23 cellular contexts compared by ENCODE assay signal in genomic region chr2:10395893-10396292, GRCh38. TPM values are rescaled to one million over a fixed set of nuclear protein-coding genes. Genes with fewer than 3 reads are reported as not detected.
A peak's percentile ranks its signal among the peaks of the same experiment; 100 is the strongest.
DNase-seq lines count a peak whose midpoint lies in the region; ATAC-seq and TF ChIP-seq lines count a peak whose summit lies in the region.
"Had no signal": no experiment of that assay in that cellular context is flagged by ENCODE, and none has a peak within 500 bp of the region (broad histone marks: within the 10 kb centered on the region; RNA-seq: fewer than 3 reads in every experiment).

No MANE protein-coding gene starts in this region.

- intact Hi-C loops in MCF 10A (cut with micrococcal nuclease) (no loop called here), breast epithelium (cut with DNase I; ENCODE audit: low total_unique reads) (loop anchor here (5.0 kb wide), 1 partner anchor 656 kb away; no protein-coding TSS in a partner anchor), upper lobe of right lung (cut with DNase I) (no loop called here)
- intact Hi-C loops in naive thymus-derived CD4-positive, alpha-beta T cell (cut with micrococcal nuclease), result no loop called here

- H3K36me3 Mint-ChIP-seq in MCF 10A (ENCODE audit: insufficient read depth, unreplicated experiment) (peaks cover 36% of the 10 kb centered on the region), T-helper 17 cell (ENCODE audit: low read depth) (peaks cover 2% of the 10 kb centered on the region)
- peaks cover 0 to 20% (median 12%) of the 10 kb centered on the region in 5 donors for H3K36me3 Mint-ChIP-seq in naive thymus-derived CD4-positive, alpha-beta T cell

- H3K36me3 ChIP-seq in breast epithelium, result no peaks in the 10 kb centered on the region
- H3K36me3 ChIP-seq in naive thymus-derived CD4-positive, alpha-beta T cell (ENCODE audit: control insufficient read depth in 2 of 3, insufficient read depth in 3 of 3, low read length in 3 of 3), result peaks cover 0 to 38% (median 0%) of the 10 kb centered on the region in 3 experiments
- peaks cover 3% of the 10 kb centered on the region for H3K36me3 ChIP-seq in upper lobe of right lung

- DNase-seq in MCF 10A (ENCODE audit: unreplicated experiment), result no peak
- DNase-seq in breast epithelium (ENCODE audit: low spot score in 2 of 2), result no peak
- DNase-seq in T-helper 17 cell, result no peak
- DNase-seq in naive thymus-derived CD4-positive, alpha-beta T cell, result no peak
- DNase-seq in upper lobe of right lung, result peak; percentile 89
- DNase-seq in GM20000 (ENCODE audit: low spot score), result no peak
- no peak for DNase-seq in mesenteric fat pad (ENCODE audit: low spot score)
- DNase-seq: dermis blood vessel endothelial cell; DMS53; H7; immature natural killer cell; left ventricle myocardium superior; NCI-H2029; NCI-H226; NK-92 treated with Interleukin-12 subunit alpha and Interleukin-12 subunit beta, amount 100 ng/mL, for 24 hours; occipital lobe; stimulated activated CD4-positive, alpha-beta T cell treated with anti-CD3 and anti-CD28 coated beads, Interleukin-4, amount 100 ng/mL, for 4 hours; T-helper 9 cell had no signal

- H3K27ac ChIP-seq in breast epithelium (no peak overlapping the region), upper lobe of right lung (no peak overlapping the region)
- H3K27ac ChIP-seq in naive thymus-derived CD4-positive, alpha-beta T cell (ENCODE audit: low read depth, low read length), result no peak overlapping the region
- H3K27ac ChIP-seq: C4-2B, KMS-11, RWPE1 had no signal

- POLR2A ChIA-PET in MCF 10A (lab: Yijun Ruan, JAX), result no interaction called here
- POLR2A ChIA-PET in naive thymus-derived CD4-positive, alpha-beta T cell (lab: Charles Lee), result no interaction called here

- H3K27ac Mint-ChIP-seq in MCF 10A (ENCODE audit: low read depth, unreplicated experiment) (peak overlapping the region; percentile 4), T-helper 17 cell (peak overlapping the region; percentile 43)
- peak overlapping the region in 8 of 9 donors; percentile 55 to 89 (median 76) for H3K27ac Mint-ChIP-seq in naive thymus-derived CD4-positive, alpha-beta T cell
- H3K27ac Mint-ChIP-seq: immature natural killer cell had no signal

- CTCF ChIA-PET in MCF 10A (lab: Yijun Ruan, JAX), result interaction anchor here (0.6 kb wide), 1 partner anchor 94 kb away, joined by 3 read pairs; no protein-coding TSS in a partner anchor
- CTCF ChIA-PET in naive thymus-derived CD4-positive, alpha-beta T cell (lab: Charles Lee), result no interaction called here

- ATAC-seq in T-helper 17 cell (no peak), upper lobe of right lung (peak; percentile 76), GM19351 (IDR thresholded peaks at IDR 0.05; ENCODE audit: unreplicated experiment) (no peak)
- no peak for ATAC-seq in naive thymus-derived CD4-positive, alpha-beta T cell
- ATAC-seq: left ventricle myocardium superior, SK-N-SH treated with all-trans-retinoic acid at 6 μM for 48 hours had no signal

- no peaks in the 10 kb centered on the region for H3K27me3 Mint-ChIP-seq in MCF 10A (ENCODE audit: insufficient read depth, unreplicated experiment)
- H3K27me3 Mint-ChIP-seq in T-helper 17 cell, result no peaks in the 10 kb centered on the region
- H3K27me3 Mint-ChIP-seq in naive thymus-derived CD4-positive, alpha-beta T cell, result peaks cover 0 to 2% (median 0%) of the 10 kb centered on the region in 5 donors

- TF ChIP-seq POLR2A in breast epithelium (IDR thresholded peaks at IDR 0.05), result no peak

- H3K4me3 Mint-ChIP-seq in MCF 10A (ENCODE audit: unreplicated experiment), result no peak overlapping the region
- no peak overlapping the region for H3K4me3 Mint-ChIP-seq in T-helper 17 cell
- H3K4me3 Mint-ChIP-seq in naive thymus-derived CD4-positive, alpha-beta T cell, result no peak overlapping the region

- no peaks in the 10 kb centered on the region for H3K27me3 ChIP-seq in breast epithelium
- no peaks in the 10 kb centered on the region for H3K27me3 ChIP-seq in naive thymus-derived CD4-positive, alpha-beta T cell (ENCODE audit: control insufficient read depth in 2 of 2, insufficient read depth in 2 of 2, low read length in 2 of 2)
- H3K27me3 ChIP-seq in upper lobe of right lung, result no peaks in the 10 kb centered on the region

- H3K9me3 Mint-ChIP-seq in MCF 10A (ENCODE audit: unreplicated experiment), result no peaks in the 10 kb centered on the region
- peaks cover 0 to 5% (median 0%) of the 10 kb centered on the region in 11 donors for H3K9me3 Mint-ChIP-seq in naive thymus-derived CD4-positive, alpha-beta T cell

- H3K9me3 ChIP-seq in breast epithelium (no peaks in the 10 kb centered on the region), T-helper 17 cell (ENCODE audit: control insufficient read depth, low read length, poor library complexity, severe bottlenecking) (no peaks in the 10 kb centered on the region), upper lobe of right lung (no peaks in the 10 kb centered on the region)
- no peaks in the 10 kb centered on the region for H3K9me3 ChIP-seq in naive thymus-derived CD4-positive, alpha-beta T cell (ENCODE audit: control insufficient read depth in 2 of 3, low read length in 3 of 3)

- BruUV-seq in MCF 10A (replicated peaks; lab: Mats Ljungman, UMichigan), result no TSS peak

- H3K4me1 Mint-ChIP-seq in MCF 10A (ENCODE audit: insufficient read depth, unreplicated experiment), result peaks cover 25% of the 10 kb centered on the region
- H3K4me1 Mint-ChIP-seq in T-helper 17 cell, result peaks cover 35% of the 10 kb centered on the region
- peaks cover 24 to 69% (median 61%) of the 10 kb centered on the region in 7 donors for H3K4me1 Mint-ChIP-seq in naive thymus-derived CD4-positive, alpha-beta T cell

- H3K4me1 ChIP-seq in breast epithelium, result no peaks in the 10 kb centered on the region
- H3K4me1 ChIP-seq in naive thymus-derived CD4-positive, alpha-beta T cell (ENCODE audit: control insufficient read depth in 2 of 2, insufficient read depth in 2 of 2, low read length in 2 of 2), result peaks cover 5 to 8% of the 10 kb centered on the region in 2 donors
- peaks cover 62% of the 10 kb centered on the region for H3K4me1 ChIP-seq in upper lobe of right lung

- H3K4me3 ChIP-seq in breast epithelium (no peak overlapping the region), upper lobe of right lung (no peak overlapping the region)
- no peak overlapping the region for H3K4me3 ChIP-seq in naive thymus-derived CD4-positive, alpha-beta T cell (ENCODE audit: low read length)

- TF ChIP-seq CTCF in MCF 10A (IDR thresholded peaks at IDR 0.05; ENCODE audit: unreplicated experiment) (no peak), breast epithelium (IDR thresholded peaks at IDR 0.05) (no peak), upper lobe of right lung (IDR thresholded peaks at IDR 0.05) (no peak), GM20000 (IDR thresholded peaks at IDR 0.05; ENCODE audit: extremely low read depth, missing control alignments) (no peak)

RNA-seq across cellular contexts. Expression of gene ODC1, which starts 52.2 kb away (rescaled TPM):
- total RNA-seq in MCF 10A (2022) (321 and 341 TPM in 2 replicates), breast epithelium (10 to 100 TPM; 39.8 to 68.8 (median 60.3) TPM), T-helper 17 cell (100 to 1,000 TPM; 118 to 149 TPM), upper lobe of right lung (50.9 TPM), mesenteric fat pad (32.8 TPM)
- total RNA-seq in naive thymus-derived CD4-positive, alpha-beta T cell, result 10 to 100 TPM; 32.7 to 88.2 (median 52.4) TPM
- polyA plus RNA-seq in naive thymus-derived CD4-positive, alpha-beta T cell, result 10 to 100 TPM; 48.3 to 66.5 TPM

Comparison
In these comparisons a context has a peak if more than half of its experiments do, and no peak if none do; other contexts are left out.
1. H3K27ac Mint-ChIP-seq: peak in every context shown above with its lines; median percentile 76 in naive thymus-derived CD4-positive, alpha-beta T cell; 43 in T-helper 17 cell; 4 in MCF 10A.